Comparison of ENCODE assay signal across 8 cellular contexts in the genomic region with DNA sequence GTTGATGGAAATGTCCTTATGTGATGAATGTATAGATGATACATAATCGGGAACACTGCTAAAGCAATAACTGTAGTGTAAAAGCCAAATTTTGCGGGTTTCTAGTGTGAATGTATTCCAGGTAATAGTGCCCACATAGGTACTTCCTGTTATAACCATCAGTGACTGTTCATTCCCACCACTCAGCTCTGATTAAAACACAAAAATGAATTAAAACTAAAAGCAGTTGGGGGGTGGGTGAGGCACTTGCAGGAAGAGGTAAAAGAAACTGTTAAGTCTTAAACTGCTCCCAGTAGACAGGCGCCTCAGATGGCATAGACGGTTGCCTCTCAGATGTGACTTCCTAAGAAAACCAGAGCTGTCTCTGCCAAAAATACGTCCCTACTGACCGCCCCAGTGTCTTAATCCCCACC. TPM values are rescaled to one million over a fixed set of nuclear protein-coding genes. Genes with fewer than 3 reads are reported as not detected.
DNase-seq lines count a peak whose midpoint lies in the region; ATAC-seq, FAIRE-seq and TF ChIP-seq lines count a peak whose summit lies in the region.

No MANE protein-coding gene starts in this region.

- no peaks in the 10 kb centered on the region for H3F3A ChIP-seq in neural cell (ENCODE audit: insufficient read depth, low read length, poor library complexity, severe bottlenecking)

- DNase-seq in LNCaP clone FGC (ENCODE audit: low read depth) (no peak), K562 (ENCODE audit: extremely low read depth in 1 of 4, low spot score in 3 of 4) (no peak), GM12892 (ENCODE audit: insufficient read length) (no peak), NCI-H1694 (lab: John Stamatoyannopoulos, UW) (no peak)

- peak overlapping the region; percentile 68 to 86 (median 76); a peak in 19 of 20 replicates for H3K4me3 ChIP-seq in BLaER1 treated with 17β-estradiol and CSF1 and Interleukin-3, amounts not matched to agents 10 nM and 100 nM
- H3K4me3 ChIP-seq in LNCaP clone FGC (ENCODE audit: low read depth, low read length) (peak overlapping the region; percentile 75), K562 (peak overlapping the region; percentile 69), neural cell (ENCODE audit: low read length) (peak overlapping the region; percentile 76)

- peaks cover 0 to 7% (median 0%) of the 10 kb centered on the region in 11 experiments; a peak in 6 of 22 replicates for H3K9me3 ChIP-seq in BLaER1 treated with 17β-estradiol and CSF1 and Interleukin-3, amounts not matched to agents 10 nM and 100 nM (replicated peaks in 1 of 11)
- H3K9me3 ChIP-seq in K562 (replicated peaks; ENCODE audit: control insufficient read depth, insufficient read depth, low read depth, low read length) = no peaks in the 10 kb centered on the region
- no peaks in the 10 kb centered on the region for H3K9me3 ChIP-seq in neural cell (ENCODE audit: low read length)

- no peaks in the 10 kb centered on the region for H4K20me1 ChIP-seq in BLaER1 treated with 17β-estradiol and CSF1 and Interleukin-3, amounts not matched to agents 10 nM and 100 nM
- H4K20me1 ChIP-seq in K562 (replicated peaks; ENCODE audit: control insufficient read depth, insufficient read depth, low read length) = no peaks in the 10 kb centered on the region
- H4K20me1 ChIP-seq in neural cell (ENCODE audit: insufficient read depth) = no peaks in the 10 kb centered on the region

- no peak for TF ChIP-seq POLR2A in K562 (conservative IDR thresholded peaks at IDR 0.05)
- no peak for TF ChIP-seq POLR2A in GM12892 (IDR thresholded peaks at IDR 0.05; ENCODE audit: low read depth, low read length)

- no peaks in the 10 kb centered on the region for H3K27me3 ChIP-seq in BLaER1 treated with 17β-estradiol and CSF1 and Interleukin-3, amounts not matched to agents 10 nM and 100 nM
- H3K27me3 ChIP-seq in K562 (ENCODE audit: control insufficient read depth in 2 of 2, insufficient read depth in 2 of 2, low read length in 2 of 2) (no peaks in the 10 kb centered on the region), neural cell (ENCODE audit: insufficient read depth, low read depth, low read length) (no peaks in the 10 kb centered on the region)

- TF ChIP-seq EP300 in K562 (IDR thresholded peaks at IDR 0.05; ENCODE audit: low read length) (no peak), neural cell (conservative IDR thresholded peaks at IDR 0.05; ENCODE audit: poor library complexity, severe bottlenecking) (no peak)

- H3K9me2 ChIP-seq in neural cell (ENCODE audit: insufficient read depth, low read length) = no peaks in the 10 kb centered on the region

- no peak for FAIRE-seq in K562 (lab: Jason Lieb, UNC)
- no peak for FAIRE-seq in GM12892 (lab: Jason Lieb, UNC)

- BruUV-seq in K562 (replicated peaks; lab: Mats Ljungman, UMichigan) = no TSS peak

- in situ Hi-C loops in K562 (cut with MboI) = loop anchor here (25.0 kb wide), 1 partner anchor 265 kb away; the partner anchor contains the start of gene FAH

- intact Hi-C loops in K562 (cut with micrococcal nuclease) = loop anchor here (2.0 to 10.0 kb wide), 3 partner anchors 95 to 257 kb away; partner anchors contain the start of genes FAH and ZFAND6

- peaks cover 33% of the 10 kb centered on the region for H3K79me2 ChIP-seq in K562 (ENCODE audit: control insufficient read depth, insufficient read depth, low read length)
- no peaks in the 10 kb centered on the region for H3K79me2 ChIP-seq in neural cell (replicated peaks; ENCODE audit: insufficient read depth, low read length)

- POLR2A ChIA-PET in K562 (lab: Yijun Ruan, JAX) = interaction anchor here (0.6 to 3.0 kb wide), 6 partner anchors 11 to 166 kb away, joined by 3 to 15 read pairs (median 4); no protein-coding TSS in a partner anchor

- peak overlapping the region in 10 of 11 experiments; percentile 96 to 99 (median 97); a peak in 19 of 22 replicates for H3K27ac ChIP-seq in BLaER1 treated with 17β-estradiol and CSF1 and Interleukin-3, amounts not matched to agents 10 nM and 100 nM
- H3K27ac ChIP-seq in K562 (ENCODE audit: extremely low read depth, low read depth, low read length) (peak overlapping the region; percentile 93), neural cell (ENCODE audit: low read length) (no peak overlapping the region)

- ATAC-seq in K562 (no peak), GM18498 (IDR thresholded peaks at IDR 0.05; ENCODE audit: unreplicated experiment) (no peak), HG03565 (IDR thresholded peaks at IDR 0.05; ENCODE audit: unreplicated experiment) (no peak)

- TF ChIP-seq RAD21 in K562 (CRISPR knock-in tag; conservative IDR thresholded peaks at IDR 0.05 in 1 of 2, IDR thresholded peaks at IDR 0.05 in 1 of 2) (no peak), neural cell (conservative IDR thresholded peaks at IDR 0.05) (no peak)

- H3K9me1 ChIP-seq in K562 (ENCODE audit: control insufficient read depth, insufficient read depth, low read length) = no peaks in the 10 kb centered on the region

- peaks cover 31 to 64% (median 52%) of the 10 kb centered on the region in 10 experiments for H3K4me1 ChIP-seq in BLaER1 treated with 17β-estradiol and CSF1 and Interleukin-3, amounts not matched to agents 10 nM and 100 nM
- peaks cover 3 to 8% of the 10 kb centered on the region in 2 experiments for H3K4me1 ChIP-seq in K562 (replicated peaks in 1 of 2; ENCODE audit: control insufficient read depth in 2 of 2, insufficient read depth in 2 of 2, low read length in 2 of 2)

- WGBS in K562 (ENCODE audit: insufficient coverage, low coverage, missing lambda C conversion rate) = 60% methylated on average over 6 of the region's 6 CpGs

- peak overlapping the region; percentile 99 for H2AFZ ChIP-seq in K562 (ENCODE audit: low read depth, low read length)
- H2AFZ ChIP-seq in neural cell (ENCODE audit: low read depth, low read length) = peak overlapping the region; percentile 78

- H3K9ac ChIP-seq in BLaER1 treated with 17β-estradiol and CSF1 and Interleukin-3, amounts not matched to agents 10 nM and 100 nM = peak overlapping the region in 9 of 11 experiments; percentile 93 to 98 (median 96); a peak in 14 of 22 replicates
- H3K9ac ChIP-seq in K562 (ENCODE audit: insufficient read depth in 1 of 2, low read depth in 2 of 2, low read length in 2 of 2) = peak overlapping the region in 1 of 2 experiments; percentile 96; a peak in 3 of 4 replicates
- H3K9ac ChIP-seq in neural cell (ENCODE audit: low read length) = peak overlapping the region; percentile 85

- CTCF ChIA-PET in K562 (lab: Yijun Ruan, JAX; ENCODE audit: low intra/inter-chr PET ratio) = interaction anchor here (1.8 kb wide), 1 partner anchor 95 kb away, joined by 10 read pairs; no protein-coding TSS in a partner anchor

- H3K36me3 ChIP-seq in BLaER1 treated with 17β-estradiol and CSF1 and Interleukin-3, amounts not matched to agents 10 nM and 100 nM = peaks cover 0 to 20% (median 9%) of the 10 kb centered on the region in 11 experiments; a peak in 11 of 22 replicates
- H3K36me3 ChIP-seq in K562 (ENCODE audit: control insufficient read depth, insufficient read depth, low read length) = 0 out of 3 replicates have a peak, but pooled peaks cover 3% of the 10 kb centered on the region
- H3K36me3 ChIP-seq in neural cell (ENCODE audit: insufficient read depth, low read length) = no peaks in the 10 kb centered on the region

- peak overlapping the region; percentile 80 to 96 (median 92) for H3K4me2 ChIP-seq in BLaER1 treated with 17β-estradiol and CSF1 and Interleukin-3, amounts not matched to agents 10 nM and 100 nM
- H3K4me2 ChIP-seq in K562 (ENCODE audit: insufficient read depth, low read length) = peak overlapping the region; percentile 86
- no peak overlapping the region for H3K4me2 ChIP-seq in neural cell (ENCODE audit: low read length)

- TF ChIP-seq CTCF in LNCaP clone FGC (IDR thresholded peaks at IDR 0.05; ENCODE audit: control insufficient read depth, extremely low read depth, insufficient read depth) = no peak
- TF ChIP-seq CTCF in K562 (IDR thresholded peaks at IDR 0.05 in 2 of 3, conservative IDR thresholded peaks at IDR 0.05 in 1 of 3; ENCODE audit: insufficient read depth in 2 of 3, low read depth in 1 of 3, low read length in 3 of 3) = no peak
- TF ChIP-seq CTCF in neural cell (IDR thresholded peaks at IDR 0.05; ENCODE audit: poor library complexity, severe bottlenecking) = no peak

TF ChIP-seq in K562, 482 proteins besides CTCF, POLR2A, EP300 and RAD21 (continues in another document):
- no peak for TF ChIP-seq SUPT5H (IDR thresholded peaks at IDR 0.05)

TF ChIP-seq in neural cell, 6 proteins besides CTCF, POLR2A, EP300 and RAD21 (continues in another document):
- TF ChIP-seq SMC3 (conservative IDR thresholded peaks at IDR 0.05; ENCODE audit: poor library complexity) (no peak), EZH2 (IDR thresholded peaks at IDR 0.05; ENCODE audit: borderline replicate concordance, insufficient read depth, low read length, poor library complexity, severe bottlenecking) (no peak)

RNA-seq across cellular contexts. Expression of gene MTHFS, which starts 0.9 kb away (rescaled TPM):
- 20.4 and 22.1 TPM in 2 replicates for total RNA-seq in K562 (2011; cell fraction: chromatin; rRNA removed; ENCODE audit: low replicate concordance)
- 16.0 and 20.5 TPM in 2 replicates for total RNA-seq in K562 (2011; cell fraction: nucleolus; rRNA removed)
- 15.7 and 21.0 TPM in 2 replicates for total RNA-seq in K562 (2011; cell fraction: nucleoplasm; rRNA removed)
- total RNA-seq in K562 (2014; rRNA removed) (31.2 and 32.9 TPM in 2 replicates), K562 (2014; rRNA removed; fragmentation: Illumina TruSeq; extraction: Trizol) (36.8 and 43.6 TPM in 2 replicates), K562 (2015; rRNA removed; fragmentation: Illumina TruSeq; extraction: Trizol) (42.9 and 44.1 TPM in 2 replicates), K562 (2021) (41.7 and 45.1 TPM in 2 replicates)
- polyA plus RNA-seq in K562 (2011; rRNA removed) (56.7 and 72.8 TPM in 2 replicates), K562 (2014; fragmentation: Illumina TruSeq; extraction: Trizol) (39.6 and 52.6 TPM in 2 replicates), K562 (2014; fragmentation: Nextera tagmentation; extraction: Ambion mirVana) (10 to 100 TPM; 17.8 to 23.6 TPM), K562 (2014; rRNA removed) (79.3 and 86.3 TPM in 2 replicates), neural cell (9.0 and 12.8 TPM in 2 replicates)
- polyA plus RNA-seq in K562 (2011; cell fraction: cytosol; rRNA removed) = 40.7 and 46.8 TPM in 2 replicates
- polyA plus RNA-seq in K562 (2011; cell fraction: nucleus; rRNA removed) = 11.4 and 17.9 TPM in 2 replicates
- 57.3 and 76.8 TPM in 2 replicates for polyA plus RNA-seq in K562 (2012)
- 23.4 and 27.9 TPM in 2 replicates for polyA minus RNA-seq in K562 (2011; rRNA and poly(A)+ RNA removed)
- 14.5 and 21.0 TPM in 2 replicates for polyA minus RNA-seq in K562 (2011; cell fraction: cytosol; rRNA and poly(A)+ RNA removed)
- polyA minus RNA-seq in K562 (2011; cell fraction: nucleus; rRNA and poly(A)+ RNA removed) = 12.8 and 16.1 TPM in 2 replicates
- polyA minus RNA-seq in neural cell = 9.5 and 11.0 TPM in 2 replicates
- polyA plus RNA-seq in GM12892 (2012; ENCODE audit: missing spikeins) = 33.4 TPM
